ENCODE assay signal across 9 cellular contexts in genomic region chr6:165662671-165663282, GRCh38. TPM values are rescaled to one million over a fixed set of nuclear protein-coding genes. Genes with fewer than 3 reads are reported as not detected.
DNase-seq lines count a peak whose midpoint lies in the region; ATAC-seq and TF ChIP-seq lines count a peak whose summit lies in the region.
"Had no signal": no experiment of that assay in that cellular context is flagged by ENCODE, and none has a peak within 500 bp of the region (broad histone marks: within the 10 kb centered on the region; RNA-seq: fewer than 3 reads in every experiment).

TSS of gene PDE10A (minus strand) at chr6:165663241. CDS start at chr6:165662811, 430 bp downstream.

- no peaks in the 10 kb centered on the region for H3K36me3 Mint-ChIP-seq in activated CD4-positive, alpha-beta T cell treated with anti-CD3 and anti-CD28 coated beads for 36 hours (ENCODE audit: low read depth)
- H3K36me3 Mint-ChIP-seq in stimulated activated naive B cell treated with anti-CD40 and anti-IgM and Interleukin-4, amounts not matched to agents 10 μg/mL and 1 μg/mL and 100 μg/mL, for 72 hours = peaks cover 2 to 3% of the 10 kb centered on the region in 2 donors

- peak within 1 kb of the TSS; percentile 17 for H3K4me3 Mint-ChIP-seq in activated CD4-positive, alpha-beta T cell treated with anti-CD3 and anti-CD28 coated beads for 36 hours
- H3K4me3 Mint-ChIP-seq in stimulated activated naive B cell treated with anti-CD40 and anti-IgM and Interleukin-4, amounts not matched to agents 10 μg/mL and 1 μg/mL and 100 μg/mL, for 72 hours = peak within 1 kb of the TSS; percentile 60 to 72

- no peak for ATAC-seq in activated CD4-positive, alpha-beta T cell treated with anti-CD3 and anti-CD28 coated beads for 36 hours
- ATAC-seq in stimulated activated naive B cell treated with anti-CD40 and anti-IgM and Interleukin-4, amounts not matched to agents 10 μg/mL and 1 μg/mL and 100 μg/mL, for 72 hours (replicated peaks) = no peak
- ATAC-seq in HG02885 (IDR thresholded peaks at IDR 0.05; ENCODE audit: poor library complexity, unreplicated experiment) = no peak
- ATAC-seq in GM19328 (IDR thresholded peaks at IDR 0.05; ENCODE audit: unreplicated experiment) = no peak

- H3K4me1 Mint-ChIP-seq in activated CD4-positive, alpha-beta T cell treated with anti-CD3 and anti-CD28 coated beads for 36 hours = no peaks in the 10 kb centered on the region
- H3K4me1 Mint-ChIP-seq in stimulated activated naive B cell treated with anti-CD40 and anti-IgM and Interleukin-4, amounts not matched to agents 10 μg/mL and 1 μg/mL and 100 μg/mL, for 72 hours = peaks cover 8 to 9% of the 10 kb centered on the region in 2 donors

- CTCF ChIA-PET in activated CD4-positive, alpha-beta T cell treated with anti-CD3 and anti-CD28 coated beads for 36 hours (lab: Charles Lee) = no interaction called here

- no peak for DNase-seq in activated CD4-positive, alpha-beta T cell treated with anti-CD3 and anti-CD28 coated beads for 36 hours
- DNase-seq in activated CD4-positive, alpha-beta T cell treated with anti-CD3 and anti-CD28 coated beads for 1 hour = no peak
- DNase-seq in astrocyte of the spinal cord (ENCODE audit: low read depth, low spot score) = peak; percentile 35
- DNase-seq in iris pigment epithelial cell (ENCODE audit: low read depth) = peak; percentile 24
- no peak for DNase-seq in stimulated activated naive B cell treated with anti-CD40 and anti-IgM and Interleukin-4, amounts not matched to agents 10 μg/mL and 1 μg/mL and 100 μg/mL, for 72 hours
- DNase-seq in NOMO-1 treated with dmso at 0.1 percent for 144 hours (lab: John Stamatoyannopoulos, UW; ENCODE audit: unreplicated experiment) = no peak

- in situ Hi-C loops in astrocyte of the spinal cord (cut with HindIII; ENCODE audit: low sequenced_read_pairs) = no loop called here

- TF ChIP-seq CTCF in astrocyte of the spinal cord (IDR thresholded peaks at IDR 0.05; ENCODE audit: low read depth, low read length) = no peak

- peak within 1 kb of the TSS; percentile 38 for H3K4me3 ChIP-seq in astrocyte of the spinal cord (ENCODE audit: low read depth, low read length)

- no peak within 1 kb of the TSS for H3K27ac Mint-ChIP-seq in activated CD4-positive, alpha-beta T cell treated with anti-CD3 and anti-CD28 coated beads for 36 hours
- H3K27ac Mint-ChIP-seq in stimulated activated naive B cell treated with anti-CD40 and anti-IgM and Interleukin-4, amounts not matched to agents 10 μg/mL and 1 μg/mL and 100 μg/mL, for 72 hours = peak within 1 kb of the TSS; percentile 92

- intact Hi-C loops in activated CD4-positive, alpha-beta T cell treated with anti-CD3 and anti-CD28 coated beads for 36 hours (cut with DNase I, micrococcal nuclease) = loop anchor here in 1 of 2 experiments (2.0 to 10.0 kb wide), 3 partner anchors 192 to 506 kb away; no protein-coding TSS in a partner anchor

- POLR2A ChIA-PET in activated CD4-positive, alpha-beta T cell treated with anti-CD3 and anti-CD28 coated beads for 36 hours (lab: Charles Lee) = no interaction called here

- H3K27me3 Mint-ChIP-seq in activated CD4-positive, alpha-beta T cell treated with anti-CD3 and anti-CD28 coated beads for 36 hours = peaks cover 39% of the 10 kb centered on the region
- peaks cover 42 to 72% of the 10 kb centered on the region in 2 donors for H3K27me3 Mint-ChIP-seq in stimulated activated naive B cell treated with anti-CD40 and anti-IgM and Interleukin-4, amounts not matched to agents 10 μg/mL and 1 μg/mL and 100 μg/mL, for 72 hours

- no peaks in the 10 kb centered on the region for H3K9me3 Mint-ChIP-seq in activated CD4-positive, alpha-beta T cell treated with anti-CD3 and anti-CD28 coated beads for 36 hours (ENCODE audit: low read depth)
- H3K9me3 Mint-ChIP-seq in stimulated activated naive B cell treated with anti-CD40 and anti-IgM and Interleukin-4, amounts not matched to agents 10 μg/mL and 1 μg/mL and 100 μg/mL, for 72 hours = no peaks in the 10 kb centered on the region

RNA-seq across cellular contexts. Expression of gene PDE10A, which starts in this region (rescaled TPM):
- not detected for total RNA-seq in activated CD4-positive, alpha-beta T cell treated with anti-CD3 and anti-CD28 coated beads for 36 hours
- total RNA-seq: T-helper 2 cell treated with Interferon-gamma antibody and Interleukin-4, amounts not matched to agents 100 ng/mL and 5 ng/mL, for 36 hours had no signal

Comparison
In these comparisons a context has a peak if more than half of its experiments do, and no peak if none do; other contexts are left out.
1. DNase-seq: peak in astrocyte of the spinal cord (single experiment) and iris pigment epithelial cell (single experiment); none in activated CD4-positive, alpha-beta T cell treated with anti-CD3 and anti-CD28 coated beads for 36 hours (single experiment), activated CD4-positive, alpha-beta T cell treated with anti-CD3 and anti-CD28 coated beads for 1 hour (single experiment), stimulated activated naive B cell treated with anti-CD40 and anti-IgM and Interleukin-4, amounts not matched to agents 10 μg/mL and 1 μg/mL and 100 μg/mL, for 72 hours (single experiment) and NOMO-1 treated with dmso at 0.1 percent for 144 hours (single experiment).